12 cellular contexts compared by ENCODE assay signal in the genomic region with DNA sequence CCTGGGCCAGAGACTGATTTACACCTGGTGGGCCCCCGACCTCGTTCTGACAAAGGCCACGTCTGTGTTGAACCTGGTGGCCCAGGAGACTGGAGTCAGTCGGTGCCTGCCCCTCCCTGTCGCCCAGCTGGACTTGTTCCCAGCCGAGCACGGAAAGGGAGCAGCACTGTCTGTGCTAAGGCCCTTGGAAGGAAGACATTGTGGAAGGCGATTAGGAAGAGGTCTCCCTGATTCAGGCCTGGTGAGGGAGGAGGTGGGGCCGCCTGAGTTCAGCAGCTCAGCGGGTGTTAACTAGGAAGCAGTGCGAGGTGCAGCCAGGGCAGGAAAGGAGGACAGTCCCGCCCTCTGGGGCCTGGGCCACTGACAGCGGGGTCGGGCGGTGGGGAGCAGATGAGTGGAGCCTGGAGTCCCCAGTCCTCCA.
DNase-seq lines count a peak whose midpoint lies in the region; ATAC-seq and TF ChIP-seq lines count a peak whose summit lies in the region.
"Had no signal": no experiment of that assay in that cellular context is flagged by ENCODE, and none has a peak within 500 bp of the region (broad histone marks: within the 10 kb centered on the region; RNA-seq: fewer than 3 reads in every experiment).

No MANE protein-coding gene starts in this region.

- H3K4me3 Mint-ChIP-seq in endodermal cell (no peak overlapping the region), naive B cell (no peak overlapping the region)
- H3K4me3 Mint-ChIP-seq: CD8-positive, alpha-beta memory T cell had no signal

- H3K9me3 Mint-ChIP-seq in endodermal cell (no peaks in the 10 kb centered on the region), naive B cell (peaks cover 3 to 14% (median 7%) of the 10 kb centered on the region in 7 donors)

- peaks cover 37% of the 10 kb centered on the region for H3K4me1 ChIP-seq in BLaER1
- peaks cover 15 to 36% (median 30%) of the 10 kb centered on the region in 10 experiments; a peak in 19 of 20 replicates for H3K4me1 ChIP-seq in BLaER1 treated with 17β-estradiol and CSF1 and Interleukin-3, amounts not matched to agents 10 nM and 100 nM
- no peaks in the 10 kb centered on the region for H3K4me1 ChIP-seq in endodermal cell (ENCODE audit: control insufficient read depth, insufficient read depth, low read length)
- H3K4me1 ChIP-seq: BE2C had no signal

- H3K27me3 ChIP-seq in BLaER1 (no peaks in the 10 kb centered on the region), endodermal cell (ENCODE audit: control insufficient read depth, insufficient read depth, low read length, poor library complexity, severe bottlenecking) (peaks cover 5% of the 10 kb centered on the region)
- H3K27me3 ChIP-seq in BLaER1 treated with 17β-estradiol and CSF1 and Interleukin-3, amounts not matched to agents 10 nM and 100 nM, result peaks cover 0 to 17% (median 0%) of the 10 kb centered on the region in 11 experiments; a peak in 2 of 22 replicates
- H3K27me3 ChIP-seq: BE2C had no signal

- TF ChIP-seq CTCF in endodermal cell (conservative IDR thresholded peaks at IDR 0.05), result no peak

- DNase-seq in endodermal cell, result peak; percentile 74
- DNase-seq in naive B cell, result no peak
- DNase-seq in effector CD4-positive, alpha-beta T cell, result no peak
- DNase-seq in HUDEP-2 (lab: John Stamatoyannopoulos, UW; ENCODE audit: unreplicated experiment in 76 of 76), result no peak
- DNase-seq in T1000 (lab: John Stamatoyannopoulos, UW), result no peak
- DNase-seq: BE2C; CD8-positive, alpha-beta memory T cell; HCEC 1CT; NCI-H446; SK-N-SH had no signal

- 73 to 80% methylated on average over 7 to 15 of the region's 15 CpGs for WGBS in endodermal cell (ENCODE audit: insufficient coverage in 1 of 2, insufficient read length in 1 of 2), 2 experiments

- H3K27ac ChIP-seq in BLaER1 (no peak overlapping the region; the same call in 1 of the 2 replicates), endodermal cell (ENCODE audit: low read depth, low read length) (no peak overlapping the region)
- H3K27ac ChIP-seq in BLaER1 treated with 17β-estradiol and CSF1 and Interleukin-3, amounts not matched to agents 10 nM and 100 nM, result peak overlapping the region in 1 of 11 experiments; percentile 42; a peak in 1 of 22 replicates

- peak overlapping the region; percentile 36 for H3K4me3 ChIP-seq in BLaER1
- peak overlapping the region in 7 of 10 experiments; percentile 5 to 35 (median 22); a peak in 6 of 20 replicates for H3K4me3 ChIP-seq in BLaER1 treated with 17β-estradiol and CSF1 and Interleukin-3, amounts not matched to agents 10 nM and 100 nM
- H3K4me3 ChIP-seq in endodermal cell (ENCODE audit: low read length), result no peak overlapping the region

- H3K4me2 ChIP-seq in BLaER1, result peak overlapping the region; percentile 86
- peak overlapping the region; percentile 51 to 95 (median 91) for H3K4me2 ChIP-seq in BLaER1 treated with 17β-estradiol and CSF1 and Interleukin-3, amounts not matched to agents 10 nM and 100 nM
- H3K4me2 ChIP-seq: SK-N-SH had no signal

- H3K9ac ChIP-seq in BLaER1, result peak overlapping the region; percentile 11; the same call in 1 of the 2 replicates
- peak overlapping the region in 5 of 11 experiments; percentile 20 to 43 (median 41); a peak in 9 of 22 replicates for H3K9ac ChIP-seq in BLaER1 treated with 17β-estradiol and CSF1 and Interleukin-3, amounts not matched to agents 10 nM and 100 nM
- no peak overlapping the region for H3K9ac ChIP-seq in endodermal cell (ENCODE audit: extremely low read depth, low read length, poor library complexity, severe bottlenecking)
- H3K9ac ChIP-seq: SK-N-SH had no signal

- H3K9me3 ChIP-seq in BLaER1 (peaks cover 9% of the 10 kb centered on the region), endodermal cell (ENCODE audit: control insufficient read depth, low read length) (no peaks in the 10 kb centered on the region)
- peaks cover 8 to 15% (median 11%) of the 10 kb centered on the region in 11 experiments for H3K9me3 ChIP-seq in BLaER1 treated with 17β-estradiol and CSF1 and Interleukin-3, amounts not matched to agents 10 nM and 100 nM (replicated peaks in 1 of 11)
- H3K9me3 ChIP-seq: BE2C, SK-N-SH had no signal

- peaks cover 24% of the 10 kb centered on the region for H4K20me1 ChIP-seq in BLaER1
- H4K20me1 ChIP-seq in BLaER1 treated with 17β-estradiol and CSF1 and Interleukin-3, amounts not matched to agents 10 nM and 100 nM, result peaks cover 0 to 18% (median 0%) of the 10 kb centered on the region in 11 experiments; a peak in 8 of 22 replicates

- ATAC-seq in naive B cell (ENCODE audit: low read depth in 2 of 2), result peak; percentile 7 to 12

- H3K36me3 ChIP-seq in BLaER1 (no peaks in the 10 kb centered on the region), endodermal cell (ENCODE audit: control insufficient read depth, insufficient read depth, low read length) (no peaks in the 10 kb centered on the region)
- H3K36me3 ChIP-seq in BLaER1 treated with 17β-estradiol and CSF1 and Interleukin-3, amounts not matched to agents 10 nM and 100 nM, result peaks cover 0 to 5% (median 0%) of the 10 kb centered on the region in 11 experiments; a peak in 1 of 22 replicates
- H3K36me3 ChIP-seq: BE2C had no signal

- H3K27me3 Mint-ChIP-seq in endodermal cell (ENCODE audit: insufficient read depth), result peaks cover 9% of the 10 kb centered on the region
- H3K27me3 Mint-ChIP-seq in naive B cell, result peaks cover 7 to 30% (median 22%) of the 10 kb centered on the region in 3 donors

- H3K36me3 Mint-ChIP-seq in endodermal cell (ENCODE audit: low read depth), result no peaks in the 10 kb centered on the region
- peaks cover 0 to 11% of the 10 kb centered on the region in 2 donors for H3K36me3 Mint-ChIP-seq in naive B cell
- H3K36me3 Mint-ChIP-seq: CD8-positive, alpha-beta memory T cell had no signal

- H3K27ac Mint-ChIP-seq in endodermal cell (peak overlapping the region; percentile 60), naive B cell (no peak overlapping the region)
- H3K27ac Mint-ChIP-seq: CD8-positive, alpha-beta memory T cell had no signal

- H3K4me1 Mint-ChIP-seq in endodermal cell, result peaks cover 19% of the 10 kb centered on the region
- peaks cover 0 to 6% (median 3%) of the 10 kb centered on the region in 3 donors for H3K4me1 Mint-ChIP-seq in naive B cell
